Comparison of ENCODE assay signal across 1 cellular context in the genomic region with DNA sequence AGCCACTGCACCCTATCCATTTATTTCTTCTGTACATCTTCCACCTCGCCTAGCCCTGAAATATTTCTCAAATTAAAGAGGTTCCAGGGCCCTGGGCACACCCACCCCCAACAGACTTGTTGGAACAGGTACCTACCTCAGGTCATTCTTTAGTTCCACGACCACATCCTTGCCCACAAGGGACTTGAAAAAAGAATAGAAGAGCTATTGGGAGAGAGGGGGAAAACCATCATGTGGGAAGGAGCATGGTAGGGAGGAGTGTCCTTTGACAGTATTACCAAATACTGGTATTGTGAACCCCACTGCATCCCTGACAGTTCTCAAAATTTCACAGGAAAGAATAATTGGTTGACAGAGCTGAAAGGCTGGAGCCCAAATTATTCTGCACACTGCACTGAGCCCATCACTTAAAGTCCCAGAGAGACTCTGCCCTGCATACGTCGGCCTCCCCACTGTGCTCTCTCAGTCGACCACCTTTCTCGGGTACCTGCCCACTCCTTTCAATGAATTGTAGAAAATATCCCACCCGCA.
TF ChIP-seq lines count a peak whose summit lies in the region.

No MANE protein-coding gene starts in this region.

TF ChIP-seq in GM12878, 131 proteins besides CTCF, POLR2A, EP300 and RAD21:
- TF ChIP-seq POLR2AphosphoS5 (IDR thresholded peaks at IDR 0.05; ENCODE audit: low read length): no peak
- TF ChIP-seq ZNF217 (IDR thresholded peaks at IDR 0.05): no peak
- 0 out of 2 replicates have a peak, but pooled peaks have one; percentile 27 for TF ChIP-seq WRNIP1 (IDR thresholded peaks at IDR 0.05; ENCODE audit: borderline replicate concordance, low read depth, low read length)
- TF ChIP-seq CHD2 (IDR thresholded peaks at IDR 0.05; ENCODE audit: borderline replicate concordance, low read depth, low read length): 0 out of 2 replicates have a peak, but pooled peaks have one; percentile 10
- TF ChIP-seq DPF2 (IDR thresholded peaks at IDR 0.05): 0 out of 2 replicates have a peak, but pooled peaks have one; percentile 1
